Comparison of ENCODE assay signal across 8 cellular contexts in genomic region chrX:119655125-119655524, GRCh38. TPM values are rescaled to one million over a fixed set of nuclear protein-coding genes. Genes with fewer than 3 reads are reported as not detected.
A peak's percentile ranks its signal among the peaks of the same experiment; 100 is the strongest.
DNase-seq lines count a peak whose midpoint lies in the region; ATAC-seq and TF ChIP-seq lines count a peak whose summit lies in the region.

No MANE protein-coding gene starts in this region.

- DNase-seq in CD14-positive monocyte (ENCODE audit: low spot score): peak; percentile 66
- peak in 5 of 34 experiments; percentile 8 to 61 (median 26) for DNase-seq in T-cell
- peak; percentile 17 for DNase-seq in amniotic stem cell (lab: John Stamatoyannopoulos, UW)
- DNase-seq in natural killer cell treated with Interleukin-12 subunit alpha and Interleukin-12 subunit beta and Interleukin-15 and Interleukin-18, amount 100 ng/mL, for 72 hours (ENCODE audit: low spot score): no peak
- no peak for DNase-seq in iPS-NIHi7 (ENCODE audit: extremely low spot score)
- DNase-seq in ureter (ENCODE audit: low spot score): no peak

- peaks cover 0 to 2% (median 0%) of the 10 kb centered on the region in 7 donors for H3K9me3 Mint-ChIP-seq in CD14-positive monocyte
- H3K9me3 Mint-ChIP-seq in T-cell: no peaks in the 10 kb centered on the region
- H3K9me3 Mint-ChIP-seq in natural killer cell treated with Interleukin-12 subunit alpha and Interleukin-12 subunit beta and Interleukin-15 and Interleukin-18, amount 100 ng/mL, for 72 hours: no peaks in the 10 kb centered on the region

- H3K4me3 Mint-ChIP-seq in CD14-positive monocyte (no peak overlapping the region), T-cell (peak overlapping the region; percentile 0 to 69 (median 4))
- H3K4me3 Mint-ChIP-seq in natural killer cell treated with Interleukin-12 subunit alpha and Interleukin-12 subunit beta and Interleukin-15 and Interleukin-18, amount 100 ng/mL, for 72 hours: no peak overlapping the region

- ATAC-seq in T-cell (replicated peaks in 1 of 4) (peak; percentile 43 to 71 (median 54)), GM18511 (IDR thresholded peaks at IDR 0.05; ENCODE audit: unreplicated experiment) (no peak), HG02981 (IDR thresholded peaks at IDR 0.05; ENCODE audit: unreplicated experiment) (no peak)
- peak; percentile 53 to 65 for ATAC-seq in natural killer cell treated with Interleukin-12 subunit alpha and Interleukin-12 subunit beta and Interleukin-15 and Interleukin-18, amount 100 ng/mL, for 72 hours

- intact Hi-C loops in CD14-positive monocyte (cut with micrococcal nuclease): no loop called here

- CTCF ChIA-PET in T-cell (lab: Charles Lee): interaction anchor here (0.5 to 1.6 kb wide), 4 partner anchors 10 to 74 kb away, joined by 3 to 5 read pairs (median 3); no protein-coding TSS in a partner anchor

- peaks cover 0 to 4% (median 0%) of the 10 kb centered on the region in 3 donors for H3K27me3 Mint-ChIP-seq in CD14-positive monocyte (ENCODE audit: low read depth in 3 of 3)
- no peaks in the 10 kb centered on the region for H3K27me3 Mint-ChIP-seq in T-cell
- H3K27me3 Mint-ChIP-seq in natural killer cell treated with Interleukin-12 subunit alpha and Interleukin-12 subunit beta and Interleukin-15 and Interleukin-18, amount 100 ng/mL, for 72 hours: no peaks in the 10 kb centered on the region

- H3K4me1 Mint-ChIP-seq in CD14-positive monocyte: peaks cover 9% of the 10 kb centered on the region
- H3K4me1 Mint-ChIP-seq in T-cell: peaks cover 29 to 47% (median 42%) of the 10 kb centered on the region in 3 donors
- H3K4me1 Mint-ChIP-seq in natural killer cell treated with Interleukin-12 subunit alpha and Interleukin-12 subunit beta and Interleukin-15 and Interleukin-18, amount 100 ng/mL, for 72 hours (ENCODE audit: low read depth in 2 of 2): peaks cover 8 to 22% of the 10 kb centered on the region in 2 donors

- POLR2A ChIA-PET in T-cell (lab: Charles Lee): interaction anchor here (0.6 to 0.7 kb wide), 3 partner anchors 32 to 98 kb away, joined by 3 read pairs; no protein-coding TSS in a partner anchor

- peaks cover 52 to 54% of the 10 kb centered on the region in 2 donors for H3K36me3 Mint-ChIP-seq in CD14-positive monocyte
- H3K36me3 Mint-ChIP-seq in T-cell: peaks cover 28% of the 10 kb centered on the region
- H3K36me3 Mint-ChIP-seq in natural killer cell treated with Interleukin-12 subunit alpha and Interleukin-12 subunit beta and Interleukin-15 and Interleukin-18, amount 100 ng/mL, for 72 hours: peaks cover 6% of the 10 kb centered on the region

- no peak for TF ChIP-seq CTCF in CD14-positive monocyte (IDR thresholded peaks at IDR 0.05)

- peak overlapping the region in 5 of 7 donors; percentile 3 to 87 (median 33) for H3K27ac Mint-ChIP-seq in CD14-positive monocyte
- H3K27ac Mint-ChIP-seq in T-cell: peak overlapping the region; percentile 84 to 98
- peak overlapping the region; percentile 25 to 28 for H3K27ac Mint-ChIP-seq in natural killer cell treated with Interleukin-12 subunit alpha and Interleukin-12 subunit beta and Interleukin-15 and Interleukin-18, amount 100 ng/mL, for 72 hours

RNA-seq across cellular contexts. Expression of gene SEPTIN6, which starts 37.8 kb away (rescaled TPM):
- polyA plus RNA-seq in CD14-positive monocyte: 10 to 100 TPM; 21.8 to 31.1 TPM
- 100 to 1,000 TPM; 171 to 269 (median 206) TPM for total RNA-seq in T-cell
- total RNA-seq in natural killer cell treated with Interleukin-12 subunit alpha and Interleukin-12 subunit beta and Interleukin-15 and Interleukin-18, amount 100 ng/mL, for 72 hours: 10 to 100 TPM; 79.7 to 84.0 TPM
- total RNA-seq in ureter: 19.0 TPM

RNA-seq across cellular contexts. Expression of gene NKRF, which starts 48.9 kb away (rescaled TPM):
- 1 to 10 TPM; 1.3 to 2.4 TPM for polyA plus RNA-seq in CD14-positive monocyte
- total RNA-seq in T-cell (10 to 100 TPM; 13.0 to 14.2 (median 13.7) TPM), ureter (12.2 TPM)
- total RNA-seq in natural killer cell treated with Interleukin-12 subunit alpha and Interleukin-12 subunit beta and Interleukin-15 and Interleukin-18, amount 100 ng/mL, for 72 hours: 10 to 100 TPM; 15.8 to 24.4 TPM

Comparison
In these comparisons a context has a peak if more than half of its experiments do, and no peak if none do; other contexts are left out.
1. DNase-seq: peak in CD14-positive monocyte (single experiment) and amniotic stem cell (single experiment); none in natural killer cell treated with Interleukin-12 subunit alpha and Interleukin-12 subunit beta and Interleukin-15 and Interleukin-18, amount 100 ng/mL, for 72 hours (single experiment), iPS-NIHi7 (single experiment) and ureter (single experiment).
2. H3K27ac Mint-ChIP-seq: peak in every context shown above with its lines; median percentile 91 in T-cell; 33 in CD14-positive monocyte; 26 in natural killer cell treated with Interleukin-12 subunit alpha and Interleukin-12 subunit beta and Interleukin-15 and Interleukin-18, amount 100 ng/mL, for 72 hours.
3. H3K4me3 Mint-ChIP-seq: peak in T-cell (3 of 3); none in CD14-positive monocyte (0 of 2) and natural killer cell treated with Interleukin-12 subunit alpha and Interleukin-12 subunit beta and Interleukin-15 and Interleukin-18, amount 100 ng/mL, for 72 hours (single experiment).
4. ATAC-seq: peak in T-cell (4 of 4) and natural killer cell treated with Interleukin-12 subunit alpha and Interleukin-12 subunit beta and Interleukin-15 and Interleukin-18, amount 100 ng/mL, for 72 hours (2 of 2); none in GM18511 (single experiment) and HG02981 (single experiment).